In genomic region chr6:37269105-37269504, GRCh38 we compare ENCODE assay signal across 28 cellular contexts. TPM values are rescaled to one million over a fixed set of nuclear protein-coding genes. Genes with fewer than 3 reads are reported as not detected.
"Had no signal": no experiment of that assay in that cellular context is flagged by ENCODE, and none has a peak within 500 bp of the region (broad histone marks: within the 10 kb centered on the region; RNA-seq: fewer than 3 reads in every experiment).

No MANE protein-coding gene starts in this region.

- H3K9me3 Mint-ChIP-seq: stimulated activated effector memory CD8-positive, alpha-beta T cell treated with anti-CD3 and anti-CD28 coated beads, Interleukin-12 subunit alpha, Interleukin-12 subunit beta, amount 100 ng/mL, for 72 hours; stimulated activated memory B cell treated with anti-CD40 and anti-IgM and Interleukin-4, amounts not matched to agents 10 μg/mL and 1 μg/mL and 100 μg/mL, for 72 hours; stimulated activated naive B cell treated with anti-CD40 and anti-IgM and Interleukin-4, amounts not matched to agents 10 μg/mL and 1 μg/mL and 100 μg/mL, for 72 hours; stimulated activated naive CD8-positive, alpha-beta T cell treated with anti-CD3 and anti-CD28 coated beads, Interleukin-15, amount 100 ng/mL, for 72 hours; stimulated activated naive CD8-positive, alpha-beta T cell treated with anti-CD3 and anti-CD28 coated beads, Interleukin-15, Interleukin-2, amounts not matched to agents 100 ng/mL and 50 ng/mL, for 24 hours; type B pancreatic cell had no signal

- H3K9me3 ChIP-seq: stomach, suprapubic skin, testis, thoracic aorta, thyroid gland, transverse colon, upper lobe of left lung, upper lobe of right lung, uterus, vagina had no signal

- H3K27ac ChIP-seq: stomach, suprapubic skin, testis, thoracic aorta, thyroid gland, tibial artery, tibial nerve, transverse colon, upper lobe of left lung, upper lobe of right lung, uterus, vagina had no signal

- H3K36me3 ChIP-seq: thyroid gland, uterus had no signal

- H3K27me3 Mint-ChIP-seq: stimulated activated memory B cell treated with anti-CD40 and anti-IgM and Interleukin-4, amounts not matched to agents 10 μg/mL and 1 μg/mL and 100 μg/mL, for 72 hours; stimulated activated naive B cell treated with anti-CD40 and anti-IgM and Interleukin-4, amounts not matched to agents 10 μg/mL and 1 μg/mL and 100 μg/mL, for 72 hours; stimulated activated naive CD8-positive, alpha-beta T cell treated with anti-CD3 and anti-CD28 coated beads, Interleukin-15, amount 100 ng/mL, for 72 hours; stimulated activated naive CD8-positive, alpha-beta T cell treated with anti-CD3 and anti-CD28 coated beads, Interleukin-15, Interleukin-2, amounts not matched to agents 100 ng/mL and 50 ng/mL, for 24 hours; type B pancreatic cell had no signal

- H3K27ac Mint-ChIP-seq: stimulated activated effector memory CD8-positive, alpha-beta T cell treated with anti-CD3 and anti-CD28 coated beads, Interleukin-12 subunit alpha, Interleukin-12 subunit beta, amount 100 ng/mL, for 72 hours; stimulated activated memory B cell treated with anti-CD40 and anti-IgM and Interleukin-4, amounts not matched to agents 10 μg/mL and 1 μg/mL and 100 μg/mL, for 72 hours; stimulated activated naive B cell treated with anti-CD40 and anti-IgM and Interleukin-4, amounts not matched to agents 10 μg/mL and 1 μg/mL and 100 μg/mL, for 72 hours; stimulated activated naive CD8-positive, alpha-beta T cell treated with anti-CD3 and anti-CD28 coated beads, Interleukin-15, Interleukin-2, amounts not matched to agents 100 ng/mL and 50 ng/mL, for 24 hours; type B pancreatic cell had no signal

- ATAC-seq: stimulated activated effector memory CD8-positive, alpha-beta T cell treated with anti-CD3 and anti-CD28 coated beads, Interleukin-12 subunit alpha, Interleukin-12 subunit beta, amount 100 ng/mL, for 72 hours; stimulated activated memory B cell treated with anti-CD40 and anti-IgM and Interleukin-4, amounts not matched to agents 10 μg/mL and 1 μg/mL and 100 μg/mL, for 72 hours; stimulated activated naive CD8-positive, alpha-beta T cell treated with anti-CD3 and anti-CD28 coated beads, Interleukin-15, amount 100 ng/mL, for 72 hours; stimulated activated naive CD8-positive, alpha-beta T cell treated with anti-CD3 and anti-CD28 coated beads, Interleukin-15, Interleukin-2, amounts not matched to agents 100 U/mL and 50 U/mL, for 24 hours had no signal

- DNase-seq: stimulated activated CD4-positive, alpha-beta T cell treated with anti-CD3 and anti-CD28 coated beads, Interleukin-2, amount 100 ng/mL, for 48 hours; stimulated activated CD4-positive, alpha-beta T cell treated with anti-CD3 and anti-CD28 coated beads, Interleukin-4, amount 100 ng/mL, for 1 hour; stimulated activated CD4-positive, alpha-beta T cell treated with anti-CD3 and anti-CD28 coated beads, Interleukin-4, amount 100 ng/mL, for 24 hours; stimulated activated CD4-positive, alpha-beta T cell treated with anti-CD3 and anti-CD28 coated beads, Interleukin-4, amount 100 ng/mL, for 4 hours; stimulated activated CD8-positive, alpha-beta memory T cell treated with anti-CD3 and anti-CD28 coated beads, Interleukin-4, amount 100 ng/mL, for 48 hours; stimulated activated naive B cell treated with anti-CD40 and anti-IgM and Interleukin-4, amounts not matched to agents 10 μg/mL and 1 μg/mL and 100 μg/mL, for 72 hours; stimulated activated naive CD4-positive, alpha-beta T cell; stimulated activated naive CD4-positive, alpha-beta T cell treated with Interleukin-2 at 50 U/mL for 16 hours; stimulated activated naive CD8-positive, alpha-beta T cell treated with anti-CD3 and anti-CD28 coated beads, Interleukin-15, amount 100 ng/mL, for 72 hours; stimulated activated naive CD8-positive, alpha-beta T cell treated with anti-CD3 and anti-CD28 coated beads, Interleukin-15, Interleukin-2, amounts not matched to agents 100 U/mL and 50 U/mL, for 24 hours; stomach; substantia nigra; testis; thyroid gland; tibial artery; transverse colon; trophoblast cell; upper lobe of left lung; upper lobe of right lung; uterus had no signal

- H3K4me3 Mint-ChIP-seq: stimulated activated effector memory CD8-positive, alpha-beta T cell treated with anti-CD3 and anti-CD28 coated beads, Interleukin-12 subunit alpha, Interleukin-12 subunit beta, amount 100 ng/mL, for 72 hours; stimulated activated memory B cell treated with anti-CD40 and anti-IgM and Interleukin-4, amounts not matched to agents 10 μg/mL and 1 μg/mL and 100 μg/mL, for 72 hours; stimulated activated naive B cell treated with anti-CD40 and anti-IgM and Interleukin-4, amounts not matched to agents 10 μg/mL and 1 μg/mL and 100 μg/mL, for 72 hours; stimulated activated naive CD8-positive, alpha-beta T cell treated with anti-CD3 and anti-CD28 coated beads, Interleukin-15, amount 100 ng/mL, for 72 hours; stimulated activated naive CD8-positive, alpha-beta T cell treated with anti-CD3 and anti-CD28 coated beads, Interleukin-15, Interleukin-2, amounts not matched to agents 100 ng/mL and 50 ng/mL, for 24 hours; type B pancreatic cell had no signal

RNA-seq across cellular contexts. Expression of gene TMEM217, which starts 11.2 kb away (rescaled TPM):
- total RNA-seq: vagina had no signal
